ENCODE assay signal across 8 cellular contexts in the genomic region with DNA sequence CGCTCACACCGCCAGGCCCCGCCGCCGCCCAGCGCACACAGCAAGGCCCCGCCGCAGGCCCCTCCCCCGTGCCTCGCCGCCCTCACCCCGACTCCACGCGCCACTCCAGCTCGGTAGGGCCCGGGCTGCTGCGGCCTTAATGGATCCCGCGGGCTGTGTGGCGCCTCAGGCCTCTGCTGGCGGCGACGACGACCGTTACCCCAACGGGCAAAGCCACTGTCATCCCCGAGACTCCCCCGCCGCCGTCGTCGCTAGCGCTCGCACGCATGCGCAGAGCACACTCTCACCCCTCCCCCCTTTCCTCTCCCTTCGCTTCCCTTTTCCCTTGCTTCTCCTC. TPM values are rescaled to one million over a fixed set of nuclear protein-coding genes. Genes with fewer than 3 reads are reported as not detected.
DNase-seq lines count a peak whose midpoint lies in the region; ATAC-seq, FAIRE-seq and TF ChIP-seq lines count a peak whose summit lies in the region.

A gene with protein sequence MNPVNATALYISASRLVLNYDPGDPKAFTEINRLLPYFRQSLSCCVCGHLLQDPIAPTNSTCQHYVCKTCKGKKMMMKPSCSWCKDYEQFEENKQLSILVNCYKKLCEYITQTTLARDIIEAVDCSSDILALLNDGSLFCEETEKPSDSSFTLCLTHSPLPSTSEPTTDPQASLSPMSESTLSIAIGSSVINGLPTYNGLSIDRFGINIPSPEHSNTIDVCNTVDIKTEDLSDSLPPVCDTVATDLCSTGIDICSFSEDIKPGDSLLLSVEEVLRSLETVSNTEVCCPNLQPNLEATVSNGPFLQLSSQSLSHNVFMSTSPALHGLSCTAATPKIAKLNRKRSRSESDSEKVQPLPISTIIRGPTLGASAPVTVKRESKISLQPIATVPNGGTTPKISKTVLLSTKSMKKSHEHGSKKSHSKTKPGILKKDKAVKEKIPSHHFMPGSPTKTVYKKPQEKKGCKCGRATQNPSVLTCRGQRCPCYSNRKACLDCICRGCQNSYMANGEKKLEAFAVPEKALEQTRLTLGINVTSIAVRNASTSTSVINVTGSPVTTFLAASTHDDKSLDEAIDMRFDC (minus strand): TSS at position 272 of the 337 bp plus-strand sequence. CDS start 1,222 bp downstream, outside the sequence.

- H3K27ac ChIP-seq in right atrium auricular region: peak within 1 kb of the TSS; percentile 99 to 100

- DNase-seq in CD14-positive monocyte (ENCODE audit: low spot score): no peak
- no peak for DNase-seq in right atrium auricular region (ENCODE audit: low spot score)
- no peak for DNase-seq in skeletal muscle cell (ENCODE audit: low read depth)
- DNase-seq in GM19239 (ENCODE audit: insufficient read length, low spot score): no peak
- no peak for DNase-seq in activated CD4-positive, alpha-beta T cell treated with anti-CD3 and anti-CD28 coated beads for 1 hour

- no peak for TF ChIP-seq CTCF in CD14-positive monocyte (IDR thresholded peaks at IDR 0.05)
- TF ChIP-seq CTCF in right atrium auricular region (IDR thresholded peaks at IDR 0.05): no peak

- peak within 1 kb of the TSS; percentile 94 to 99 for H3K4me3 Mint-ChIP-seq in CD14-positive monocyte
- peak within 1 kb of the TSS; percentile 94 for H3K4me3 Mint-ChIP-seq in activated naive CD4-positive, alpha-beta T cell treated with anti-CD3 and anti-CD28 coated beads, Interleukin-2, amount 50 U/mL, for 24 hours

- ATAC-seq in HG02938 (IDR thresholded peaks at IDR 0.05; ENCODE audit: unreplicated experiment) (peak; percentile 27), HG03457 (IDR thresholded peaks at IDR 0.05; ENCODE audit: unreplicated experiment) (no peak)

- peaks cover 43% of the 10 kb centered on the region for H3K4me1 Mint-ChIP-seq in CD14-positive monocyte
- H3K4me1 Mint-ChIP-seq in activated naive CD4-positive, alpha-beta T cell treated with anti-CD3 and anti-CD28 coated beads, Interleukin-2, amount 50 U/mL, for 24 hours: peaks cover 35% of the 10 kb centered on the region

- peak within 1 kb of the TSS; percentile 94 to 98 (median 97) for H3K27ac Mint-ChIP-seq in CD14-positive monocyte
- peak within 1 kb of the TSS; percentile 99 for H3K27ac Mint-ChIP-seq in activated naive CD4-positive, alpha-beta T cell treated with anti-CD3 and anti-CD28 coated beads, Interleukin-2, amount 50 U/mL, for 24 hours

- H3K36me3 Mint-ChIP-seq in CD14-positive monocyte: peaks cover 2 to 4% of the 10 kb centered on the region in 2 donors
- H3K36me3 Mint-ChIP-seq in activated naive CD4-positive, alpha-beta T cell treated with anti-CD3 and anti-CD28 coated beads, Interleukin-2, amount 50 U/mL, for 24 hours: peaks cover 6% of the 10 kb centered on the region

- H3K36me3 ChIP-seq in right atrium auricular region: no peaks in the 10 kb centered on the region

- no peak for FAIRE-seq in GM19239 (lab: Jason Lieb, UNC)

- intact Hi-C loops in CD14-positive monocyte (cut with micrococcal nuclease): loop anchor here (5.0 to 10.0 kb wide), 3 partner anchors 51 to 669 kb away; partner anchors contain the start of gene NCK1 (in 1 of the 2)

- peaks cover 0 to 38% of the 10 kb centered on the region in 2 donors for H3K4me1 ChIP-seq in right atrium auricular region

- no peaks in the 10 kb centered on the region for H3K9me3 ChIP-seq in right atrium auricular region

- H3K4me3 ChIP-seq in right atrium auricular region (peak within 1 kb of the TSS; percentile 69 to 76), skeletal muscle cell (ENCODE audit: low read depth, low read length) (peak within 1 kb of the TSS; percentile 92)

- no peaks in the 10 kb centered on the region for H3K27me3 ChIP-seq in right atrium auricular region

- peaks cover 0 to 2% (median 2%) of the 10 kb centered on the region in 3 donors for H3K27me3 Mint-ChIP-seq in CD14-positive monocyte (ENCODE audit: low read depth in 3 of 3)
- H3K27me3 Mint-ChIP-seq in activated naive CD4-positive, alpha-beta T cell treated with anti-CD3 and anti-CD28 coated beads, Interleukin-2, amount 50 U/mL, for 24 hours: no peaks in the 10 kb centered on the region

- peaks cover 0 to 5% (median 3%) of the 10 kb centered on the region in 7 donors for H3K9me3 Mint-ChIP-seq in CD14-positive monocyte
- H3K9me3 Mint-ChIP-seq in activated naive CD4-positive, alpha-beta T cell treated with anti-CD3 and anti-CD28 coated beads, Interleukin-2, amount 50 U/mL, for 24 hours: no peaks in the 10 kb centered on the region

RNA-seq across cellular contexts. Expression of the gene that starts here (rescaled TPM):
- 10 to 100 TPM; 15.9 to 25.5 TPM for polyA plus RNA-seq in CD14-positive monocyte
- 10 to 100 TPM; 19.2 to 22.0 TPM for total RNA-seq in right atrium auricular region
